In genomic region chr10:1126461-1126860, GRCh38 we compare ENCODE assay signal across 14 cellular contexts.
DNase-seq lines count a peak whose midpoint lies in the region; ATAC-seq and TF ChIP-seq lines count a peak whose summit lies in the region.
"Had no signal": no experiment of that assay in that cellular context is flagged by ENCODE, and none has a peak within 500 bp of the region (broad histone marks: within the 10 kb centered on the region; RNA-seq: fewer than 3 reads in every experiment).

No MANE protein-coding gene starts in this region.

- H3K9ac ChIP-seq in endodermal cell (ENCODE audit: extremely low read depth, low read length, poor library complexity, severe bottlenecking), result no peak overlapping the region

- H3K36me3 ChIP-seq in H7 (replicated peaks; ENCODE audit: control insufficient read depth, insufficient read depth, low read length), result peaks cover 9% of the 10 kb centered on the region
- H3K36me3 ChIP-seq in endodermal cell (ENCODE audit: control insufficient read depth, insufficient read depth, low read length), result peaks cover 64% of the 10 kb centered on the region

- H3K4me3 Mint-ChIP-seq in activated T-cell treated with anti-CD3 and anti-CD28 coated beads, Interleukin-2, amount 50 U/mL, for 72 hours, result no peak overlapping the region
- no peak overlapping the region for H3K4me3 Mint-ChIP-seq in endodermal cell
- H3K4me3 Mint-ChIP-seq: CD8-positive, alpha-beta memory T cell had no signal

- H3K4me1 Mint-ChIP-seq in activated T-cell treated with anti-CD3 and anti-CD28 coated beads, Interleukin-2, amount 50 U/mL, for 72 hours (ENCODE audit: low read depth), result peaks cover 6% of the 10 kb centered on the region
- H3K4me1 Mint-ChIP-seq in endodermal cell, result peaks cover 4% of the 10 kb centered on the region

- peaks cover 9 to 39% of the 10 kb centered on the region in 2 donors for H3K36me3 Mint-ChIP-seq in activated T-cell treated with anti-CD3 and anti-CD28 coated beads, Interleukin-2, amount 50 U/mL, for 72 hours (ENCODE audit: insufficient read depth in 2 of 2)
- H3K36me3 Mint-ChIP-seq in endodermal cell (ENCODE audit: low read depth), result peaks cover 78% of the 10 kb centered on the region

- no peak overlapping the region for H3K27ac ChIP-seq in endodermal cell (ENCODE audit: low read depth, low read length)
- H3K27ac ChIP-seq: A549 had no signal

- no peak for ATAC-seq in activated T-cell treated with anti-CD3 and anti-CD28 coated beads, Interleukin-2, amount 50 U/mL, for 72 hours (replicated peaks in 1 of 2)
- ATAC-seq in HG03460 (IDR thresholded peaks at IDR 0.05; ENCODE audit: unreplicated experiment), result no peak
- ATAC-seq in esophagus mucosa, result no peak
- ATAC-seq: A549, HepG2 had no signal

- 95 to 98% methylated on average over 12 to 13 of the region's 13 CpGs for WGBS in endodermal cell (ENCODE audit: insufficient coverage in 1 of 2, insufficient read length in 1 of 2), 2 experiments

- no peaks in the 10 kb centered on the region for H3K27me3 ChIP-seq in H7 (ENCODE audit: control insufficient read depth, insufficient read depth, low read length)
- no peaks in the 10 kb centered on the region for H3K27me3 ChIP-seq in endodermal cell (ENCODE audit: control insufficient read depth, insufficient read depth, low read length, poor library complexity, severe bottlenecking)
- H3K27me3 ChIP-seq: BE2C had no signal

- H3K4me3 ChIP-seq in H7 (ENCODE audit: insufficient read depth, low read depth, low read length) (no peak overlapping the region), endodermal cell (ENCODE audit: low read length) (no peak overlapping the region)
- H3K4me3 ChIP-seq: A549 had no signal

- no peak for DNase-seq in activated T-cell treated with anti-CD3 and anti-CD28 coated beads, Interleukin-2, amount 50 U/mL, for 72 hours
- DNase-seq in activated T-cell treated with anti-CD3 and anti-CD28 coated beads for 4 hours (no peak), H7 (peak; percentile 52), endodermal cell (no peak), NCI-H2227 (lab: John Stamatoyannopoulos, UW; ENCODE audit: unreplicated experiment) (no peak)
- DNase-seq: BE2C; Caco-2; CD8-positive, alpha-beta memory T cell; DND-41; GF-D8 had no signal

- no peaks in the 10 kb centered on the region for H3K9me3 ChIP-seq in endodermal cell (ENCODE audit: control insufficient read depth, low read length)
- H3K9me3 ChIP-seq: A549, BE2C, Caco-2 had no signal

- H3K27ac Mint-ChIP-seq in activated T-cell treated with anti-CD3 and anti-CD28 coated beads, Interleukin-2, amount 50 U/mL, for 72 hours, result peak overlapping the region; percentile 27
- H3K27ac Mint-ChIP-seq in endodermal cell, result peak overlapping the region; percentile 28

- no peak for TF ChIP-seq CTCF in endodermal cell (conservative IDR thresholded peaks at IDR 0.05)

- no peaks in the 10 kb centered on the region for H3K4me1 ChIP-seq in endodermal cell (ENCODE audit: control insufficient read depth, insufficient read depth, low read length)
- H3K4me1 ChIP-seq: A549, BE2C, Caco-2 had no signal

- no peaks in the 10 kb centered on the region for H3K27me3 Mint-ChIP-seq in activated T-cell treated with anti-CD3 and anti-CD28 coated beads, Interleukin-2, amount 50 U/mL, for 72 hours (ENCODE audit: low read depth)
- no peaks in the 10 kb centered on the region for H3K27me3 Mint-ChIP-seq in endodermal cell (ENCODE audit: insufficient read depth)
- H3K27me3 Mint-ChIP-seq: CD8-positive, alpha-beta memory T cell had no signal

- no peaks in the 10 kb centered on the region for H3K9me3 Mint-ChIP-seq in activated T-cell treated with anti-CD3 and anti-CD28 coated beads, Interleukin-2, amount 50 U/mL, for 72 hours
- no peaks in the 10 kb centered on the region for H3K9me3 Mint-ChIP-seq in endodermal cell
- H3K9me3 Mint-ChIP-seq: CD8-positive, alpha-beta memory T cell had no signal
